9 cellular contexts compared by ENCODE assay signal in the genomic region with DNA sequence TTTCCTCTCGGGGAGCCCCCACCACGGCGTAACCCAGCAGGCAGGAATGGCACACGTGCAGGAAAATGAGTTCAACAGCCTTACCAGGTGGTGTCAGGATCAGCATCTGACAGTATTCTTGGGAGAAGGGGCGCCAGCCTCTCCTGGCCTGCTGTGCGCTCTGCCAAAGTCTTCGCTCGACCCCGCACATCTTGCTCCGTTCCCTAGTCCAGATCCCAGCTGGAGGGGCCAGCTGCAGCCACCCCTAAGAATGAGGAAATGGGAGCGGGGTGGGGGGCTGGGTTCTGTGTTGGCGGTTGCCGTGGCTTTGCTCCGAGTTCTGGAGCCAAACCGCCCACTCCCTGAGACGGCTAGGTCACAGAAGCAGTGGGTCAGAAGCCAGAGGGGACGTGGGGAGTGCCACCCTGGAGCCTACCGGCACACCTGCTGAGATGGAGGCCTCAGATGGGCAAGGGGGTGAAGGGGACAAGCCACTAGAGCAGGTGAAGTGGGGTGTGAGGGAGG.
DNase-seq lines count a peak whose midpoint lies in the region; ATAC-seq and TF ChIP-seq lines count a peak whose summit lies in the region.
"Had no signal": no experiment of that assay in that cellular context is flagged by ENCODE, and none has a peak within 500 bp of the region (broad histone marks: within the 10 kb centered on the region; RNA-seq: fewer than 3 reads in every experiment).

A gene (plus strand): TSS at position 328 of the 504 bp plus-strand sequence. CDS start 104 bp downstream, at position 432.

- H3K9me3 ChIP-seq in mucosa of stomach (ENCODE audit: control insufficient read depth, low read length), result no peaks in the 10 kb centered on the region

- H3K9me3 Mint-ChIP-seq in stimulated activated naive CD8-positive, alpha-beta T cell treated with anti-CD3 and anti-CD28 coated beads, Interleukin-15, Interleukin-2, amounts not matched to agents 100 ng/mL and 50 ng/mL, for 24 hours, result no peaks in the 10 kb centered on the region

- peak within 1 kb of the TSS; percentile 70 for H3K9ac ChIP-seq in mucosa of stomach (ENCODE audit: low read length)

- DNase-seq in stimulated activated naive CD8-positive, alpha-beta T cell treated with anti-CD3 and anti-CD28 coated beads, Interleukin-15, Interleukin-2, amounts not matched to agents 100 U/mL and 50 U/mL, for 24 hours, result no peak
- DNase-seq in coronary artery (ENCODE audit: low spot score), result no peak
- no peak for DNase-seq in AG20443 (ENCODE audit: low spot score)
- no peak for DNase-seq in DMS153 (lab: John Stamatoyannopoulos, UW)
- no peak for DNase-seq in ecto neural progenitor cell (ENCODE audit: low spot score)
- DNase-seq: NCI-H187 had no signal

- no peaks in the 10 kb centered on the region for H3K27me3 Mint-ChIP-seq in stimulated activated naive CD8-positive, alpha-beta T cell treated with anti-CD3 and anti-CD28 coated beads, Interleukin-15, Interleukin-2, amounts not matched to agents 100 ng/mL and 50 ng/mL, for 24 hours

- ATAC-seq in stimulated activated naive CD8-positive, alpha-beta T cell treated with anti-CD3 and anti-CD28 coated beads, Interleukin-15, Interleukin-2, amounts not matched to agents 100 U/mL and 50 U/mL, for 24 hours, result no peak
- ATAC-seq in HG02759 (IDR thresholded peaks at IDR 0.05; ENCODE audit: unreplicated experiment), result no peak

- peak within 1 kb of the TSS; percentile 74 for H3K4me3 Mint-ChIP-seq in stimulated activated naive CD8-positive, alpha-beta T cell treated with anti-CD3 and anti-CD28 coated beads, Interleukin-15, Interleukin-2, amounts not matched to agents 100 ng/mL and 50 ng/mL, for 24 hours

- H3K4me3 ChIP-seq in coronary artery (peak within 1 kb of the TSS; percentile 78), mucosa of stomach (ENCODE audit: low read length) (peak within 1 kb of the TSS; percentile 50)

- no peaks in the 10 kb centered on the region for H3K27me3 ChIP-seq in mucosa of stomach (ENCODE audit: control insufficient read depth, insufficient read depth, low read length)

- no peaks in the 10 kb centered on the region for H3K36me3 Mint-ChIP-seq in stimulated activated naive CD8-positive, alpha-beta T cell treated with anti-CD3 and anti-CD28 coated beads, Interleukin-15, Interleukin-2, amounts not matched to agents 100 ng/mL and 50 ng/mL, for 24 hours (ENCODE audit: low read depth)

- H3K36me3 ChIP-seq in mucosa of stomach (ENCODE audit: control insufficient read depth, insufficient read depth, low read length), result no peaks in the 10 kb centered on the region

- peaks cover 9% of the 10 kb centered on the region for H3K4me1 ChIP-seq in mucosa of stomach (ENCODE audit: control insufficient read depth, insufficient read depth, low read length)

- peak within 1 kb of the TSS in 1 of 2 donors; percentile 51 for H3K27ac ChIP-seq in coronary artery

- peaks cover 10% of the 10 kb centered on the region for H3K4me1 Mint-ChIP-seq in stimulated activated naive CD8-positive, alpha-beta T cell treated with anti-CD3 and anti-CD28 coated beads, Interleukin-15, Interleukin-2, amounts not matched to agents 100 ng/mL and 50 ng/mL, for 24 hours (ENCODE audit: low read depth)

- TF ChIP-seq CTCF in coronary artery (IDR thresholded peaks at IDR 0.05), result no peak

- peak within 1 kb of the TSS; percentile 76 for H3K27ac Mint-ChIP-seq in stimulated activated naive CD8-positive, alpha-beta T cell treated with anti-CD3 and anti-CD28 coated beads, Interleukin-15, Interleukin-2, amounts not matched to agents 100 ng/mL and 50 ng/mL, for 24 hours
